In genomic region chr5:100043475-100043874, GRCh38 we compare ENCODE assay signal across 23 cellular contexts.
"Had no signal": no experiment of that assay in that cellular context is flagged by ENCODE, and none has a peak within 500 bp of the region (broad histone marks: within the 10 kb centered on the region; RNA-seq: fewer than 3 reads in every experiment).

No MANE protein-coding gene starts in this region.

- H3K36me3 ChIP-seq: ascending aorta had no signal

- ATAC-seq: activated T-cell treated with anti-CD3 and anti-CD28 coated beads, Interleukin-2, amount 50 U/mL, for 4 hours; activated T-helper 17 cell treated with anti-CD3 and anti-CD28 coated beads, Interleukin-2, amount 50 U/mL, for 72 hours; body of pancreas; T-cell had no signal

- H3K9me3 ChIP-seq: ascending aorta, body of pancreas had no signal

- DNase-seq: activated B cell treated with CpG ODN at 0.5 μM for 24 hours; activated CD4-positive, alpha-beta memory T cell treated with anti-CD3 and anti-CD28 coated beads for 36 hours; activated CD4-positive, alpha-beta T cell treated with anti-CD3 and anti-CD28 coated beads, Interleukin-2, amount 10 ng/mL, durations not matched to agents 7 days and 5 days; activated CD8-positive, alpha-beta memory T cell treated with anti-CD3 and anti-CD28 coated beads for 24 hours; activated gamma-delta T cell treated with Interleukin-2 at 50 U/mL for 16 hours; activated naive CD4-positive, alpha-beta T cell treated with anti-CD3 and anti-CD28 coated beads, Interleukin-2, amount 50 U/mL, for 16 hours; activated T-cell treated with anti-CD3 and anti-CD28 coated beads, Interleukin-2, amount 50 U/mL, for 4 hours; body of pancreas; central memory CD4-positive, alpha-beta T cell; NCI-H1048; NCI-H146; NCI-H187 treated with DMSO at 0.1 percent for 48 hours; NCI-H2081 treated with DMSO at 0.1 percent for 48 hours; NCI-H446; NCI-H524; T-cell; T1000 had no signal

- FAIRE-seq: bronchial epithelial cell, TTC549 had no signal

- H3K4me1 ChIP-seq: ascending aorta, body of pancreas had no signal

- H3K4me3 ChIP-seq: ascending aorta, body of pancreas, coronary artery, SK-N-MC had no signal

- H3K27me3 ChIP-seq: ascending aorta, body of pancreas had no signal

- H3K27ac ChIP-seq: ascending aorta, body of pancreas, coronary artery, SK-N-MC had no signal
